In the genomic region with DNA sequence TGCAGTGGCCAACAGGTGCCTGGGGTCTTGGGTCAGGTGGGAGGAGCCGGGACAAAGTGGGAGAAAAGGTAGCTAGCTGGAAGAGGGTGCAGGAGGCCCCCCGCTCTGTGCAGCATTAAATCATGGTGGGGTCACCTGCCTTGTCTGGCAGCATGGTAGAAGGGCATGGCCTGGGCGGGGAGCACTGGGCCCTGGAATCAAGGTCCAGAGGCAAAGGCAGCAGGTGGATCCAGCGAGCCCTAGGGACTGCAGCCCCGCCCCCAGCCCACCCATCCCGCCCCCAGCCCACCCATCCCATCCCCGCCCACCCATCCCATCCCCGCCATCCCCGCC, we compare ENCODE assay signal across 13 cellular contexts. TPM values are rescaled to one million over a fixed set of nuclear protein-coding genes. Genes with fewer than 3 reads are reported as not detected.
DNase-seq lines count a peak whose midpoint lies in the region; ATAC-seq and TF ChIP-seq lines count a peak whose summit lies in the region.
"Had no signal": no experiment of that assay in that cellular context is flagged by ENCODE, and none has a peak within 500 bp of the region (broad histone marks: within the 10 kb centered on the region; RNA-seq: fewer than 3 reads in every experiment).

No MANE protein-coding gene starts in this region.

- H3K9me2 ChIP-seq in GM23338 (ENCODE audit: insufficient read depth) = no peaks in the 10 kb centered on the region

- TF ChIP-seq CTCF in GM23338 (conservative IDR thresholded peaks at IDR 0.05; ENCODE audit: low read depth in 2 of 2) (no peak), neural crest cell (conservative IDR thresholded peaks at IDR 0.05) (no peak), gastroesophageal sphincter (IDR thresholded peaks at IDR 0.05) (no peak)

- H3K27me3 ChIP-seq in GM23338 (ENCODE audit: insufficient read depth) (no peaks in the 10 kb centered on the region), gastroesophageal sphincter (peaks cover 2% of the 10 kb centered on the region)
- H3K27me3 ChIP-seq: thyroid gland had no signal

- H3K79me2 ChIP-seq in GM23338 (replicated peaks; ENCODE audit: insufficient read depth) = no peaks in the 10 kb centered on the region

- H3K27ac ChIP-seq in GM23338 (ENCODE audit: low read depth) (no peak overlapping the region), caudate nucleus (ENCODE audit: low read depth, low read length) (peak overlapping the region; percentile 88), gastroesophageal sphincter (peak overlapping the region in 2 of 4 donors; percentile 13 to 31)

- no peaks in the 10 kb centered on the region for H3K27me3 Mint-ChIP-seq in T-helper 1 cell treated with Interleukin-12 subunit alpha and Interleukin-12 subunit beta and Interleukin-4 antibody, amounts not matched to agents 30 μg/mL and 1 μg/mL, for 36 hours (ENCODE audit: low read depth)
- H3K27me3 Mint-ChIP-seq in GM23338 (ENCODE audit: insufficient read depth, low read depth, poor library complexity) = peaks cover 22% of the 10 kb centered on the region
- peaks cover 5% of the 10 kb centered on the region for H3K27me3 Mint-ChIP-seq in neural crest cell (ENCODE audit: low read depth)

- no peak for DNase-seq in T-helper 1 cell
- no peak for DNase-seq in GM23338 (ENCODE audit: low spot score)
- DNase-seq in caudate nucleus (lab: John Stamatoyannopoulos, UW) = peak in 6 of 61 donors; percentile 8 to 75 (median 40)
- DNase-seq in neural crest cell (ENCODE audit: low read depth, low spot score) = no peak
- no peak for DNase-seq in T1000 (lab: John Stamatoyannopoulos, UW)

- H3K4me1 Mint-ChIP-seq in T-helper 1 cell treated with Interleukin-12 subunit alpha and Interleukin-12 subunit beta and Interleukin-4 antibody, amounts not matched to agents 30 μg/mL and 1 μg/mL, for 36 hours (ENCODE audit: low read depth) = peaks cover 6% of the 10 kb centered on the region
- H3K4me1 Mint-ChIP-seq in GM23338 (no peaks in the 10 kb centered on the region; the same call in 1 of the 3 replicates), neural crest cell (peaks cover 6% of the 10 kb centered on the region)

- TF ChIP-seq POLR2A in gastroesophageal sphincter (IDR thresholded peaks at IDR 0.05) = no peak

- H3K9me3 Mint-ChIP-seq in T-helper 1 cell treated with Interleukin-12 subunit alpha and Interleukin-12 subunit beta and Interleukin-4 antibody, amounts not matched to agents 30 μg/mL and 1 μg/mL, for 36 hours = peaks cover 26% of the 10 kb centered on the region
- peaks cover 32% of the 10 kb centered on the region for H3K9me3 Mint-ChIP-seq in GM23338
- peaks cover 18% of the 10 kb centered on the region for H3K9me3 Mint-ChIP-seq in neural crest cell

- peak overlapping the region; percentile 52 for H3K27ac Mint-ChIP-seq in T-helper 1 cell treated with Interleukin-12 subunit alpha and Interleukin-12 subunit beta and Interleukin-4 antibody, amounts not matched to agents 30 μg/mL and 1 μg/mL, for 36 hours
- H3K27ac Mint-ChIP-seq in GM23338 (no peak overlapping the region), neural crest cell (ENCODE audit: unreplicated experiment) (no peak overlapping the region)

- no CpG with 5 or more reads among the region's 9 CpGs for WGBS in gastroesophageal sphincter (ENCODE audit: low coverage in 1 of 2), 2 donors

- peak; percentile 4 for ATAC-seq in GM23338
- no peak for ATAC-seq in GM18909 (IDR thresholded peaks at IDR 0.05; ENCODE audit: poor library complexity, unreplicated experiment)
- no peak for ATAC-seq in gastroesophageal sphincter

- H3F3A ChIP-seq in GM23338 (replicated peaks; ENCODE audit: low read depth) = 0 out of 2 replicates have a peak, but pooled peaks cover 8% of the 10 kb centered on the region

- peaks cover 13% of the 10 kb centered on the region for H3K36me3 Mint-ChIP-seq in T-helper 1 cell treated with Interleukin-12 subunit alpha and Interleukin-12 subunit beta and Interleukin-4 antibody, amounts not matched to agents 30 μg/mL and 1 μg/mL, for 36 hours (ENCODE audit: low read depth)
- H3K36me3 Mint-ChIP-seq in GM23338 (ENCODE audit: low read depth) (peaks cover 23% of the 10 kb centered on the region), neural crest cell (ENCODE audit: low read depth) (peaks cover 7% of the 10 kb centered on the region)

- no peak overlapping the region for H2AFZ ChIP-seq in GM23338

- H3K4me2 ChIP-seq in GM23338 = 0 out of 2 replicates have a peak overlapping the region, but pooled peaks have one; percentile 48

- peak overlapping the region; percentile 53 for H3K4me3 Mint-ChIP-seq in T-helper 1 cell treated with Interleukin-12 subunit alpha and Interleukin-12 subunit beta and Interleukin-4 antibody, amounts not matched to agents 30 μg/mL and 1 μg/mL, for 36 hours
- peak overlapping the region; percentile 47; the same call in 2 of the 3 replicates for H3K4me3 Mint-ChIP-seq in GM23338
- peak overlapping the region; percentile 44 for H3K4me3 Mint-ChIP-seq in neural crest cell

- H4K20me1 ChIP-seq in GM23338 (replicated peaks; ENCODE audit: insufficient read depth) = no peaks in the 10 kb centered on the region

- peaks cover 2% of the 10 kb centered on the region; the same call in 1 of the 2 replicates for H3K4me1 ChIP-seq in GM23338 (ENCODE audit: insufficient read depth)
- H3K4me1 ChIP-seq in gastroesophageal sphincter = peaks cover 0 to 15% (median 7%) of the 10 kb centered on the region in 3 donors

- H3K9me3 ChIP-seq in gastroesophageal sphincter = no peaks in the 10 kb centered on the region
- H3K9me3 ChIP-seq: neutrophil, thyroid gland had no signal

- no peak for TF ChIP-seq EP300 in gastroesophageal sphincter (IDR thresholded peaks at IDR 0.05)

- no peaks in the 10 kb centered on the region for H3K36me3 ChIP-seq in GM23338 (ENCODE audit: insufficient read depth)
- no peaks in the 10 kb centered on the region for H3K36me3 ChIP-seq in gastroesophageal sphincter
- H3K36me3 ChIP-seq: neutrophil, thyroid gland had no signal

- H3K4me3 ChIP-seq in GM23338 = no peak overlapping the region
- H3K4me3 ChIP-seq in gastroesophageal sphincter = peak overlapping the region in 1 of 2 donors; percentile 60

TF ChIP-seq in GM23338, 12 proteins besides CTCF, POLR2A, EP300 and RAD21 (continues in another document):
- TF ChIP-seq CREB1 (CRISPR knock-in tag; IDR thresholded peaks at IDR 0.05; ENCODE audit: low read depth) (no peak), ZNF331 (CRISPR knock-in tag; IDR thresholded peaks at IDR 0.05; ENCODE audit: low read depth) (no peak), ZNF114 (CRISPR knock-in tag; IDR thresholded peaks at IDR 0.05) (no peak), EZH2phosphoT487 (IDR thresholded peaks at IDR 0.05; ENCODE audit: unreplicated experiment) (no peak), EZH2 (IDR thresholded peaks at IDR 0.05; ENCODE audit: low read depth, unreplicated experiment) (no peak), NANOG (IDR thresholded peaks at IDR 0.05; ENCODE audit: borderline replicate concordance) (no peak), POLR2AphosphoS5 (IDR thresholded peaks at IDR 0.05; ENCODE audit: low read depth) (no peak), JUNB (IDR thresholded peaks at IDR 0.05; ENCODE audit: unreplicated experiment) (no peak)
- TF ChIP-seq, protein P1, sequence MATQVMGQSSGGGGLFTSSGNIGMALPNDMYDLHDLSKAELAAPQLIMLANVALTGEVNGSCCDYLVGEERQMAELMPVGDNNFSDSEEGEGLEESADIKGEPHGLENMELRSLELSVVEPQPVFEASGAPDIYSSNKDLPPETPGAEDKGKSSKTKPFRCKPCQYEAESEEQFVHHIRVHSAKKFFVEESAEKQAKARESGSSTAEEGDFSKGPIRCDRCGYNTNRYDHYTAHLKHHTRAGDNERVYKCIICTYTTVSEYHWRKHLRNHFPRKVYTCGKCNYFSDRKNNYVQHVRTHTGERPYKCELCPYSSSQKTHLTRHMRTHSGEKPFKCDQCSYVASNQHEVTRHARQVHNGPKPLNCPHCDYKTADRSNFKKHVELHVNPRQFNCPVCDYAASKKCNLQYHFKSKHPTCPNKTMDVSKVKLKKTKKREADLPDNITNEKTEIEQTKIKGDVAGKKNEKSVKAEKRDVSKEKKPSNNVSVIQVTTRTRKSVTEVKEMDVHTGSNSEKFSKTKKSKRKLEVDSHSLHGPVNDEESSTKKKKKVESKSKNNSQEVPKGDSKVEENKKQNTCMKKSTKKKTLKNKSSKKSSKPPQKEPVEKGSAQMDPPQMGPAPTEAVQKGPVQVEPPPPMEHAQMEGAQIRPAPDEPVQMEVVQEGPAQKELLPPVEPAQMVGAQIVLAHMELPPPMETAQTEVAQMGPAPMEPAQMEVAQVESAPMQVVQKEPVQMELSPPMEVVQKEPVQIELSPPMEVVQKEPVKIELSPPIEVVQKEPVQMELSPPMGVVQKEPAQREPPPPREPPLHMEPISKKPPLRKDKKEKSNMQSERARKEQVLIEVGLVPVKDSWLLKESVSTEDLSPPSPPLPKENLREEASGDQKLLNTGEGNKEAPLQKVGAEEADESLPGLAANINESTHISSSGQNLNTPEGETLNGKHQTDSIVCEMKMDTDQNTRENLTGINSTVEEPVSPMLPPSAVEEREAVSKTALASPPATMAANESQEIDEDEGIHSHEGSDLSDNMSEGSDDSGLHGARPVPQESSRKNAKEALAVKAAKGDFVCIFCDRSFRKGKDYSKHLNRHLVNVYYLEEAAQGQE (IDR thresholded peaks at IDR 0.05; ENCODE audit: unreplicated experiment) = no peak

RNA-seq across cellular contexts. Expression of gene TTLL10, which starts 16.7 kb away (rescaled TPM):
- total RNA-seq in GM23338 (2014; rRNA removed; shearing (Covaris generic)) = 0.45 TPM in 1 of 2 replicates, not detected in the other
- not detected in 2 replicates for polyA plus RNA-seq in GM23338 (2016; fragmentation: Nextera tagmentation; extraction: Ambion mirVana)
- not detected in 2 replicates for total RNA-seq in neural crest cell
- total RNA-seq in gastroesophageal sphincter = under 1 TPM in 1 of 4 donors, not detected in 3; 0.23 TPM
- total RNA-seq: bronchial epithelial cell, NCI-H460, skeletal muscle tissue had no signal

RNA-seq across cellular contexts. Expression of gene C1orf159, which starts 41.1 kb away (rescaled TPM):
- 21.3 and 21.5 TPM in 2 replicates for total RNA-seq in GM23338 (2014; rRNA removed; shearing (Covaris generic))
- 9.6 and 9.9 TPM in 2 replicates for polyA plus RNA-seq in GM23338 (2016; fragmentation: Nextera tagmentation; extraction: Ambion mirVana)
- total RNA-seq in neural crest cell (26.1 and 26.2 TPM in 2 replicates), gastroesophageal sphincter (10 to 100 TPM in 2 of 4 donors, 1 to 10 TPM in 2; 6.3 to 15.3 (median 9.9) TPM)

RNA-seq across cellular contexts. Expression of gene TNFRSF18, which starts 49.4 kb away (rescaled TPM):
- 0.58 and 1.5 TPM in 2 replicates for total RNA-seq in GM23338 (2014; rRNA removed; shearing (Covaris generic))
- polyA plus RNA-seq in GM23338 (2016; fragmentation: Nextera tagmentation; extraction: Ambion mirVana) = 0.56 and 1.1 TPM in 2 replicates
- total RNA-seq in neural crest cell = not detected in 2 replicates
- total RNA-seq in gastroesophageal sphincter = 1 to 10 TPM in 1 of 4 donors, under 1 TPM in 1, not detected in 2; 0.35 to 2.2 TPM
- total RNA-seq: bronchial epithelial cell, NCI-H460 had no signal

RNA-seq across cellular contexts. Expression of gene TNFRSF4, which starts 57.0 kb away (rescaled TPM):
- not detected in 2 replicates for total RNA-seq in GM23338 (2014; rRNA removed; shearing (Covaris generic))
- polyA plus RNA-seq in GM23338 (2016; fragmentation: Nextera tagmentation; extraction: Ambion mirVana) = not detected in 2 replicates
- 0.19 and 0.20 TPM in 2 replicates for total RNA-seq in neural crest cell
- 1 to 10 TPM in 3 of 4 donors, under 1 TPM in 1; 0.93 to 1.6 (median 1.3) TPM for total RNA-seq in gastroesophageal sphincter
- total RNA-seq: bronchial epithelial cell, NCI-H460 had no signal
